In the genomic region with DNA sequence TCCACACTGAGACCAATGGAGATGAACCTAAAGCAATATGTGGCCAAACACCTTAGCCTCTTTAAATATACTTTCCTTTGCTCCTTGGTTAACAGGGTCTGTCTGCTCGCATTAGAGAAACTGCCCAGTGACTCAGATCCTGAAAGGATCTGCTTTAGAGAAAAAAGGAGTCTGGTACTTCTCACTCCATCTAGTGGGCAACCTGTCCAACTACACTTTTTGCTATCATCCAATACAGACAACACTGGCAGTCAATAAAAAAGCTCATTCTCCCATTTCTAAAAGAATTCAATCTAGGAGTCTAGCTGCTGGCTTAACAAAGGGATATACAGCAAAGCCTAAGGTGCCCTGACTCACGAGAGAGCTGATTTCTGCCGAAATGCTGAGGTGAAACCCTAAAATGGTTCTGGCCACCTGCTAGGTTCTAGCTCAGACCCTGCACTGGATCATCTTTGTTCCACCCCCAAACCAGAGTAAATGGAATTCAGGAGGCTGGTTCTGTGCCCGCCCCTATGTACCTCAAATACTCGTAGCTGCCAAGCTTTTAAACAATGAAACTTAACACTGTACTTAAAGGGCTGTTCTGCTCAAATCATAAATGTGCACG, we compare ENCODE assay signal across 8 cellular contexts. TPM values are rescaled to one million over a fixed set of nuclear protein-coding genes. Genes with fewer than 3 reads are reported as not detected.
DNase-seq lines count a peak whose midpoint lies in the region; ATAC-seq and TF ChIP-seq lines count a peak whose summit lies in the region.

No MANE protein-coding gene starts in this region.

- H3K4me3 Mint-ChIP-seq in activated CD8-positive, alpha-beta memory T cell treated with anti-CD3 and anti-CD28 coated beads, Interleukin-2, amount 10 ng/mL, durations not matched to agents 7 days and 5 days = no peak overlapping the region
- H3K4me3 Mint-ChIP-seq in endodermal cell = no peak overlapping the region
- H3K4me3 Mint-ChIP-seq in mesothelial cell of epicardium = no peak overlapping the region

- H2AFZ ChIP-seq in Karpas-422 (ENCODE audit: low read length) = no peak overlapping the region

- no peak overlapping the region for H3K27ac Mint-ChIP-seq in activated CD8-positive, alpha-beta memory T cell treated with anti-CD3 and anti-CD28 coated beads, Interleukin-2, amount 10 ng/mL, durations not matched to agents 7 days and 5 days
- H3K27ac Mint-ChIP-seq in endodermal cell = no peak overlapping the region
- H3K27ac Mint-ChIP-seq in mesothelial cell of epicardium = no peak overlapping the region

- H3K79me2 ChIP-seq in Karpas-422 (ENCODE audit: low read length) = no peaks in the 10 kb centered on the region

- H3K4me1 ChIP-seq in Karpas-422 (ENCODE audit: low read length) (peaks cover 18% of the 10 kb centered on the region), SJCRH30 (no peaks in the 10 kb centered on the region), endodermal cell (ENCODE audit: control insufficient read depth, insufficient read depth, low read length) (no peaks in the 10 kb centered on the region)

- no peak for DNase-seq in activated CD8-positive, alpha-beta memory T cell treated with anti-CD3 and anti-CD28 coated beads, Interleukin-2, amount 10 ng/mL, durations not matched to agents 7 days and 5 days
- no peak for DNase-seq in activated CD8-positive, alpha-beta memory T cell treated with anti-CD3 and anti-CD28 coated beads for 24 hours
- peak; percentile 81 for DNase-seq in Karpas-422
- DNase-seq in SJCRH30 = peak; percentile 18 to 63
- DNase-seq in endodermal cell = peak; percentile 42
- DNase-seq in mesothelial cell of epicardium (ENCODE audit: low spot score in 2 of 2, unreplicated experiment in 2 of 2) = no peak

- H3K9me3 Mint-ChIP-seq in activated CD8-positive, alpha-beta memory T cell treated with anti-CD3 and anti-CD28 coated beads, Interleukin-2, amount 10 ng/mL, durations not matched to agents 7 days and 5 days (ENCODE audit: low read depth) = no peaks in the 10 kb centered on the region
- no peaks in the 10 kb centered on the region for H3K9me3 Mint-ChIP-seq in endodermal cell
- H3K9me3 Mint-ChIP-seq in mesothelial cell of epicardium = no peaks in the 10 kb centered on the region

- H3K27ac ChIP-seq in Karpas-422 (ENCODE audit: low read length) (no peak overlapping the region), SJCRH30 (no peak overlapping the region), endodermal cell (ENCODE audit: low read depth, low read length) (no peak overlapping the region)

- no peak overlapping the region for H3K4me3 ChIP-seq in Karpas-422 (ENCODE audit: low read length)
- no peak overlapping the region for H3K4me3 ChIP-seq in SJCRH30
- no peak overlapping the region for H3K4me3 ChIP-seq in endodermal cell (ENCODE audit: low read length)

- no peak overlapping the region for H3K4me2 ChIP-seq in Karpas-422 (ENCODE audit: low read depth, low read length, poor library complexity, severe bottlenecking)

- TF ChIP-seq CTCF in endodermal cell (conservative IDR thresholded peaks at IDR 0.05) = peak; percentile 80
- TF ChIP-seq CTCF in mesothelial cell of epicardium (IDR thresholded peaks at IDR 0.05; ENCODE audit: unreplicated experiment) = peak; percentile 79

- H3K27me3 ChIP-seq in Karpas-422 (ENCODE audit: low read length) (no peaks in the 10 kb centered on the region), SJCRH30 (no peaks in the 10 kb centered on the region), endodermal cell (ENCODE audit: control insufficient read depth, insufficient read depth, low read length, poor library complexity, severe bottlenecking) (no peaks in the 10 kb centered on the region)

- no peaks in the 10 kb centered on the region for H4K20me1 ChIP-seq in Karpas-422 (ENCODE audit: insufficient read depth, low read depth, low read length)

- no peak overlapping the region for H3K9ac ChIP-seq in Karpas-422 (ENCODE audit: low read length)
- H3K9ac ChIP-seq in endodermal cell (ENCODE audit: extremely low read depth, low read length, poor library complexity, severe bottlenecking) = no peak overlapping the region

- H3K27me3 Mint-ChIP-seq in activated CD8-positive, alpha-beta memory T cell treated with anti-CD3 and anti-CD28 coated beads, Interleukin-2, amount 10 ng/mL, durations not matched to agents 7 days and 5 days = no peaks in the 10 kb centered on the region
- H3K27me3 Mint-ChIP-seq in endodermal cell (ENCODE audit: insufficient read depth) (peaks cover 6% of the 10 kb centered on the region), mesothelial cell of epicardium (ENCODE audit: low read depth) (peaks cover 7% of the 10 kb centered on the region)

- WGBS in endodermal cell (ENCODE audit: insufficient coverage in 1 of 2, insufficient read length in 1 of 2), 2 experiments = 50 to 53% methylated on average over 5 to 6 of the region's 6 CpGs

- no peaks in the 10 kb centered on the region for H3K9me3 ChIP-seq in Karpas-422 (ENCODE audit: low read length)
- no peaks in the 10 kb centered on the region for H3K9me3 ChIP-seq in SJCRH30 (replicated peaks)
- no peaks in the 10 kb centered on the region for H3K9me3 ChIP-seq in endodermal cell (ENCODE audit: control insufficient read depth, low read length)

- no peaks in the 10 kb centered on the region for H3K9me2 ChIP-seq in Karpas-422 (replicated peaks; ENCODE audit: insufficient read depth, low read length)

- CTCF ChIA-PET in activated CD8-positive, alpha-beta memory T cell treated with anti-CD3 and anti-CD28 coated beads, Interleukin-2, amount 10 ng/mL, durations not matched to agents 7 days and 5 days (lab: Charles Lee) = interaction anchor here (0.7 to 12.0 kb wide), 37 partner anchors 8 to 371 kb away, joined by 3 to 305 read pairs (median 5); partner anchors contain the start of genes ABCF1, DHX16, GNL1 and MRPS18B

- peaks cover 15% of the 10 kb centered on the region for H3K36me3 Mint-ChIP-seq in activated CD8-positive, alpha-beta memory T cell treated with anti-CD3 and anti-CD28 coated beads, Interleukin-2, amount 10 ng/mL, durations not matched to agents 7 days and 5 days
- H3K36me3 Mint-ChIP-seq in endodermal cell (ENCODE audit: low read depth) = peaks cover 23% of the 10 kb centered on the region
- H3K36me3 Mint-ChIP-seq in mesothelial cell of epicardium = peaks cover 21% of the 10 kb centered on the region

- H3K36me3 ChIP-seq in Karpas-422 (ENCODE audit: insufficient read depth, low read length) = no peaks in the 10 kb centered on the region; the same call in 1 of the 2 replicates
- no peaks in the 10 kb centered on the region; the same call in none of the 2 replicates for H3K36me3 ChIP-seq in SJCRH30
- H3K36me3 ChIP-seq in endodermal cell (ENCODE audit: control insufficient read depth, insufficient read depth, low read length) = peaks cover 32% of the 10 kb centered on the region

- peak; percentile 59 for ATAC-seq in activated CD8-positive, alpha-beta memory T cell treated with anti-CD3 and anti-CD28 coated beads, Interleukin-2, amount 10 ng/mL, durations not matched to agents 7 days and 5 days
- ATAC-seq in HG03378 (IDR thresholded peaks at IDR 0.05; ENCODE audit: unreplicated experiment) (no peak), HG03175 (IDR thresholded peaks at IDR 0.05; ENCODE audit: unreplicated experiment) (no peak)

- peaks cover 32% of the 10 kb centered on the region for H3K4me1 Mint-ChIP-seq in activated CD8-positive, alpha-beta memory T cell treated with anti-CD3 and anti-CD28 coated beads, Interleukin-2, amount 10 ng/mL, durations not matched to agents 7 days and 5 days
- H3K4me1 Mint-ChIP-seq in endodermal cell (peaks cover 3% of the 10 kb centered on the region), mesothelial cell of epicardium (peaks cover 6% of the 10 kb centered on the region)

RNA-seq across cellular contexts. Expression of gene GNL1, which starts 11.5 kb away (rescaled TPM):
- 10 to 100 TPM; 64.0 to 73.5 TPM for total RNA-seq in activated CD8-positive, alpha-beta memory T cell treated with anti-CD3 and anti-CD28 coated beads, Interleukin-2, amount 10 ng/mL, durations not matched to agents 7 days and 5 days
- total RNA-seq in Karpas-422 (2014; rRNA removed; shearing (Covaris generic); ENCODE audit: low replicate concordance) = 48.6 and 53.9 TPM in 2 replicates
- 35.7 and 42.4 TPM in 2 replicates for total RNA-seq in SJCRH30 (2014; rRNA removed; shearing (Covaris generic))
- total RNA-seq in endodermal cell (10 to 100 TPM; 82.1 to 93.5 TPM), mesothelial cell of epicardium (88.2 to 93.1 TPM (median 91.9 TPM) in 3 replicates)
- polyA plus RNA-seq in endodermal cell (2013, experiment 1 of 2) = 44.7 TPM
- 37.3 TPM for polyA plus RNA-seq in endodermal cell (2013, experiment 2 of 2)

RNA-seq across cellular contexts. Expression of gene PRR3, which starts 12.3 kb away (rescaled TPM):
- total RNA-seq in activated CD8-positive, alpha-beta memory T cell treated with anti-CD3 and anti-CD28 coated beads, Interleukin-2, amount 10 ng/mL, durations not matched to agents 7 days and 5 days = 10 to 100 TPM; 19.5 to 23.6 TPM
- total RNA-seq in Karpas-422 (2014; rRNA removed; shearing (Covaris generic); ENCODE audit: low replicate concordance) = 14.6 and 30.6 TPM in 2 replicates
- total RNA-seq in SJCRH30 (2014; rRNA removed; shearing (Covaris generic)) = 30.1 and 30.8 TPM in 2 replicates
- total RNA-seq in endodermal cell (10 to 100 TPM; 10.9 to 12.0 TPM), mesothelial cell of epicardium (23.7 to 25.5 TPM (median 23.9 TPM) in 3 replicates)
- polyA plus RNA-seq in endodermal cell (2013, experiment 1 of 2) = 42.4 TPM
- polyA plus RNA-seq in endodermal cell (2013, experiment 2 of 2) = 36.6 TPM

RNA-seq across cellular contexts. Expression of gene ABCF1, which starts 26.5 kb away (rescaled TPM):
- 10 to 100 TPM; 73.8 to 98.6 TPM for total RNA-seq in activated CD8-positive, alpha-beta memory T cell treated with anti-CD3 and anti-CD28 coated beads, Interleukin-2, amount 10 ng/mL, durations not matched to agents 7 days and 5 days
- total RNA-seq in Karpas-422 (2014; rRNA removed; shearing (Covaris generic); ENCODE audit: low replicate concordance) = 14.4 and 26.0 TPM in 2 replicates
- 68.0 and 74.7 TPM in 2 replicates for total RNA-seq in SJCRH30 (2014; rRNA removed; shearing (Covaris generic))
- total RNA-seq in endodermal cell (10 to 100 TPM; 84.9 to 89.3 TPM), mesothelial cell of epicardium (71.4 to 73.6 TPM (median 71.5 TPM) in 3 replicates)
- polyA plus RNA-seq in endodermal cell (2013, experiment 1 of 2) = 65.6 TPM
- polyA plus RNA-seq in endodermal cell (2013, experiment 2 of 2) = 62.9 TPM

RNA-seq across cellular contexts. Expression of gene HLA-E, which starts 55.5 kb away (rescaled TPM):
- total RNA-seq in activated CD8-positive, alpha-beta memory T cell treated with anti-CD3 and anti-CD28 coated beads, Interleukin-2, amount 10 ng/mL, durations not matched to agents 7 days and 5 days = 100 to 1,000 TPM; 395 to 602 TPM
- 306 and 677 TPM in 2 replicates for total RNA-seq in Karpas-422 (2014; rRNA removed; shearing (Covaris generic); ENCODE audit: low replicate concordance)
- 24.6 and 26.0 TPM in 2 replicates for total RNA-seq in SJCRH30 (2014; rRNA removed; shearing (Covaris generic))
- total RNA-seq in endodermal cell = 10 to 100 TPM; 31.7 to 38.4 TPM
- 22.1 TPM for polyA plus RNA-seq in endodermal cell (2013, experiment 1 of 2)
- 24.1 TPM for polyA plus RNA-seq in endodermal cell (2013, experiment 2 of 2)
- total RNA-seq in mesothelial cell of epicardium = 59.5 to 61.9 TPM (median 61.7 TPM) in 3 replicates

Comparison
In these comparisons a context has a peak if more than half of its experiments do, and no peak if none do; other contexts are left out.
1. DNase-seq: peak in Karpas-422 (single experiment), SJCRH30 (2 of 2) and endodermal cell (single experiment); none in activated CD8-positive, alpha-beta memory T cell treated with anti-CD3 and anti-CD28 coated beads, Interleukin-2, amount 10 ng/mL, durations not matched to agents 7 days and 5 days (single experiment), activated CD8-positive, alpha-beta memory T cell treated with anti-CD3 and anti-CD28 coated beads for 24 hours (single experiment) and mesothelial cell of epicardium (0 of 2).